11 cellular contexts compared by ENCODE assay signal in the genomic region with DNA sequence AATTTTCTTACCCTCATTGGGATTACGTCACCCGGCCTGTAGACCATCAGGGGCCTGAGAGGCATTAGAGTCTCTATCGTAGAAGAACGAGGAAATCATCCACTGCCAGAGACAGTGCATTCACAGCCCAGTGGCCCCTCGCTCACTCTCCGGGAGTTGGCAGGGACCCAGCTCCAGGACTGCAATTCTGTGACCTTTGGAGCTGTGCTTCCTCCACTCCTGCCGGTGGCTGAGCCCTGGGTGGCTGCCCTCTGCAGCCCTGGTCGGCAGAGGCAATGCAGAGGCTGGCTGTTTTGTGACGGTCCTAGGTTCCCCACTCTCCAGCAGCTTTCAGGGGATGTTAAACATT. TPM values are rescaled to one million over a fixed set of nuclear protein-coding genes. Genes with fewer than 3 reads are reported as not detected.
DNase-seq lines count a peak whose midpoint lies in the region; ATAC-seq, FAIRE-seq and TF ChIP-seq lines count a peak whose summit lies in the region.
"Had no signal": no experiment of that assay in that cellular context is flagged by ENCODE, and none has a peak within 500 bp of the region (broad histone marks: within the 10 kb centered on the region; RNA-seq: fewer than 3 reads in every experiment).

No MANE protein-coding gene starts in this region.

- TF ChIP-seq CTCF in K562 (IDR thresholded peaks at IDR 0.05 in 2 of 3, conservative IDR thresholded peaks at IDR 0.05 in 1 of 3; ENCODE audit: insufficient read depth in 2 of 3, low read depth in 1 of 3, low read length in 3 of 3) (no peak), transverse colon (IDR thresholded peaks at IDR 0.05) (no peak)

- no peaks in the 10 kb centered on the region for H3K9me1 ChIP-seq in K562 (ENCODE audit: control insufficient read depth, insufficient read depth, low read length)

- no peak for TF ChIP-seq RAD21 in K562 (CRISPR knock-in tag; conservative IDR thresholded peaks at IDR 0.05 in 1 of 2, IDR thresholded peaks at IDR 0.05 in 1 of 2)

- peaks cover 70% of the 10 kb centered on the region for H3K4me1 Mint-ChIP-seq in activated naive CD4-positive, alpha-beta T cell treated with anti-CD3 and anti-CD28 coated beads, Interleukin-2, amount 10 ng/mL, durations not matched to agents 7 days and 5 days

- peak; percentile 11 for DNase-seq in activated naive CD4-positive, alpha-beta T cell treated with anti-CD3 and anti-CD28 coated beads, Interleukin-2, amount 10 ng/mL, durations not matched to agents 7 days and 5 days
- DNase-seq in activated naive CD4-positive, alpha-beta T cell treated with anti-CD3 and anti-CD28 coated beads, Interleukin-2, amount 50 U/mL, for 72 hours (ENCODE audit: low spot score in 2 of 2): no peak
- DNase-seq in K562 (ENCODE audit: extremely low read depth in 1 of 4, low spot score in 3 of 4): no peak
- no peak for DNase-seq in mesenchymal stem cell
- peak; percentile 91 for DNase-seq in transverse colon
- DNase-seq in activated CD4-positive, CD25-positive, alpha-beta regulatory T cell treated with anti-CD3 and anti-CD28 coated beads, Interleukin-2, amount 50 U/mL, for 72 hours: no peak
- DNase-seq in SIG-M5 treated with dmso at 0.1 percent for 504 hours (lab: John Stamatoyannopoulos, UW; ENCODE audit: unreplicated experiment): no peak
- no peak for DNase-seq in NCI-H2171 treated with DMSO at 0.1 percent for 48 hours (lab: John Stamatoyannopoulos, UW)
- DNase-seq: activated T-cell treated with anti-CD3 and anti-CD28 coated beads, Interleukin-2, amount 50 U/mL, for 72 hours had no signal

- no peaks in the 10 kb centered on the region for H4K20me1 ChIP-seq in K562 (replicated peaks; ENCODE audit: control insufficient read depth, insufficient read depth, low read length)

- H2BK5ac ChIP-seq in mesenchymal stem cell (ENCODE audit: low read depth, low read length, poor library complexity, severe bottlenecking): no peak overlapping the region

- no peak overlapping the region for H2AFZ ChIP-seq in K562 (ENCODE audit: low read depth, low read length)
- H2AFZ ChIP-seq in mesenchymal stem cell (ENCODE audit: low read depth, low read length): no peak overlapping the region

- TF ChIP-seq POLR2A in K562 (conservative IDR thresholded peaks at IDR 0.05) (no peak), transverse colon (IDR thresholded peaks at IDR 0.05) (no peak)

- peak overlapping the region; percentile 78 for H3K27ac Mint-ChIP-seq in activated naive CD4-positive, alpha-beta T cell treated with anti-CD3 and anti-CD28 coated beads, Interleukin-2, amount 10 ng/mL, durations not matched to agents 7 days and 5 days
- H3K27ac Mint-ChIP-seq in activated naive CD4-positive, alpha-beta T cell treated with anti-CD3 and anti-CD28 coated beads, Interleukin-2, amount 50 U/mL, for 72 hours: peak overlapping the region in 1 of 2 donors; percentile 71

- H3K27me3 Mint-ChIP-seq in activated naive CD4-positive, alpha-beta T cell treated with anti-CD3 and anti-CD28 coated beads, Interleukin-2, amount 10 ng/mL, durations not matched to agents 7 days and 5 days: no peaks in the 10 kb centered on the region

- no peaks in the 10 kb centered on the region for H3K79me2 ChIP-seq in K562 (ENCODE audit: control insufficient read depth, insufficient read depth, low read length)

- H3K4me2 ChIP-seq in K562 (ENCODE audit: insufficient read depth, low read length): no peak overlapping the region
- H3K4me2 ChIP-seq in mesenchymal stem cell (ENCODE audit: low read length, poor library complexity, severe bottlenecking): no peak overlapping the region

- WGBS in K562 (ENCODE audit: insufficient coverage, low coverage, missing lambda C conversion rate): 10% methylated on average over 9 of the region's 9 CpGs
- WGBS in mesenchymal stem cell: 87% methylated on average over 9 of the region's 9 CpGs
- 25 to 29% methylated on average over 4 to 9 of the region's 9 CpGs for WGBS in transverse colon (ENCODE audit: low coverage in 1 of 2), 2 donors

- POLR2A ChIA-PET in K562 (lab: Yijun Ruan, JAX): interaction anchor here (1.0 to 1.5 kb wide), 2 partner anchors 10 to 14 kb away, joined by 7 to 11 read pairs; no protein-coding TSS in a partner anchor

- no peak overlapping the region for H3K14ac ChIP-seq in mesenchymal stem cell (ENCODE audit: low read length in 2 of 2)

- H3K9me3 Mint-ChIP-seq in activated naive CD4-positive, alpha-beta T cell treated with anti-CD3 and anti-CD28 coated beads, Interleukin-2, amount 10 ng/mL, durations not matched to agents 7 days and 5 days: no peaks in the 10 kb centered on the region
- no peaks in the 10 kb centered on the region for H3K9me3 Mint-ChIP-seq in activated naive CD4-positive, alpha-beta T cell treated with anti-CD3 and anti-CD28 coated beads, Interleukin-2, amount 50 U/mL, for 72 hours
- H3K9me3 Mint-ChIP-seq: activated T-cell treated with anti-CD3 and anti-CD28 coated beads, Interleukin-2, amount 50 U/mL, for 72 hours had no signal

- no peak overlapping the region for H4K8ac ChIP-seq in mesenchymal stem cell (ENCODE audit: low read length)

- no peaks in the 10 kb centered on the region for H3K9me3 ChIP-seq in K562 (replicated peaks; ENCODE audit: control insufficient read depth, insufficient read depth, low read depth, low read length)
- no peaks in the 10 kb centered on the region for H3K9me3 ChIP-seq in mesenchymal stem cell (ENCODE audit: control insufficient read depth, low read length)
- H3K9me3 ChIP-seq in transverse colon: no peaks in the 10 kb centered on the region
- H3K9me3 ChIP-seq: neutrophil had no signal

- intact Hi-C loops in K562 (cut with micrococcal nuclease): loop anchor here (10.0 kb wide), 1 partner anchor 48 kb away; no protein-coding TSS in a partner anchor
- intact Hi-C loops in transverse colon (cut with DNase I; ENCODE audit: low total_unique reads): loop anchor here (5.0 kb wide), 1 partner anchor 366 kb away; a partner anchor contains a TSS

- no peak overlapping the region for H2BK12ac ChIP-seq in mesenchymal stem cell (ENCODE audit: low read length in 2 of 2)

- H2AK5ac ChIP-seq in mesenchymal stem cell (ENCODE audit: low read length, severe bottlenecking): no peak overlapping the region

- H2BK15ac ChIP-seq in mesenchymal stem cell (ENCODE audit: low read depth, poor library complexity, severe bottlenecking): no peak overlapping the region

- H3K4me1 ChIP-seq in K562 (replicated peaks in 1 of 2; ENCODE audit: control insufficient read depth in 2 of 2, insufficient read depth in 2 of 2, low read length in 2 of 2) (peaks cover 0 to 8% of the 10 kb centered on the region in 2 experiments; a peak in 2 of 5 replicates), mesenchymal stem cell (ENCODE audit: control insufficient read depth, insufficient read depth, low read depth, low read length) (peaks cover 31% of the 10 kb centered on the region), transverse colon (peaks cover 42 to 56% (median 53%) of the 10 kb centered on the region in 4 donors)

- ATAC-seq in activated naive CD4-positive, alpha-beta T cell treated with anti-CD3 and anti-CD28 coated beads, Interleukin-2, amount 50 U/mL, for 72 hours: no peak
- no peak for ATAC-seq in K562

- no peak overlapping the region for H3K4me3 Mint-ChIP-seq in activated naive CD4-positive, alpha-beta T cell treated with anti-CD3 and anti-CD28 coated beads, Interleukin-2, amount 10 ng/mL, durations not matched to agents 7 days and 5 days

- H2BK120ac ChIP-seq in mesenchymal stem cell (ENCODE audit: low read depth, low read length): no peak overlapping the region

- H3K4me3 ChIP-seq in K562 (no peak overlapping the region), mesenchymal stem cell (ENCODE audit: insufficient read depth in 1 of 2, low read depth in 1 of 2, low read length in 2 of 2) (no peak overlapping the region), transverse colon (no peak overlapping the region)

- peak overlapping the region; percentile 18 for H4K91ac ChIP-seq in mesenchymal stem cell (ENCODE audit: low read length)

- in situ Hi-C loops in K562 (cut with MboI): loop anchor here (5.0 kb wide), 1 partner anchor 59 kb away; no protein-coding TSS in a partner anchor
- in situ Hi-C loops in transverse colon (cut with MboI; ENCODE audit: low pct_ligation_motif_present in 1 of 4, low pct_unique_long_range_greater_than_20kb in 1 of 4, low sequenced_read_pairs in 3 of 4): no loop called here

- peaks cover 56 to 77% of the 10 kb centered on the region in 2 experiments for H3K27me3 ChIP-seq in K562 (ENCODE audit: control insufficient read depth in 2 of 2, insufficient read depth in 2 of 2, low read length in 2 of 2)
- no peaks in the 10 kb centered on the region for H3K27me3 ChIP-seq in mesenchymal stem cell (ENCODE audit: control insufficient read depth in 1 of 2, insufficient read depth in 1 of 2, low read length in 2 of 2)
- H3K27me3 ChIP-seq in transverse colon: no peaks in the 10 kb centered on the region
- H3K27me3 ChIP-seq: neutrophil had no signal

- no peak overlapping the region for H3K18ac ChIP-seq in mesenchymal stem cell (ENCODE audit: low read depth in 1 of 2, low read length in 2 of 2)

- H3K9ac ChIP-seq in K562 (ENCODE audit: insufficient read depth in 1 of 2, low read depth in 2 of 2, low read length in 2 of 2) (no peak overlapping the region), mesenchymal stem cell (ENCODE audit: low read length) (no peak overlapping the region)

- H3K27ac ChIP-seq in K562 (ENCODE audit: extremely low read depth, low read depth, low read length): no peak overlapping the region
- H3K27ac ChIP-seq in mesenchymal stem cell (ENCODE audit: low read length, poor library complexity, severe bottlenecking): no peak overlapping the region
- H3K27ac ChIP-seq in transverse colon: peak overlapping the region; percentile 81 to 86 (median 84)
- H3K27ac ChIP-seq: neutrophil had no signal

- H3K36me3 ChIP-seq in K562 (ENCODE audit: control insufficient read depth, insufficient read depth, low read length) (no peaks in the 10 kb centered on the region), mesenchymal stem cell (ENCODE audit: control insufficient read depth in 1 of 2, insufficient read depth in 2 of 2, low read depth in 1 of 2, low read length in 2 of 2) (peaks cover 0 to 46% of the 10 kb centered on the region in 2 experiments), transverse colon (peaks cover 0 to 7% (median 0%) of the 10 kb centered on the region in 4 donors)

- CTCF ChIA-PET in activated naive CD4-positive, alpha-beta T cell treated with anti-CD3 and anti-CD28 coated beads, Interleukin-2, amount 10 ng/mL, durations not matched to agents 7 days and 5 days (lab: Charles Lee): interaction anchor here (1.2 kb wide), 1 partner anchor 59 kb away, joined by 3 read pairs; no protein-coding TSS in a partner anchor
- CTCF ChIA-PET in K562 (lab: Yijun Ruan, JAX; ENCODE audit: low intra/inter-chr PET ratio): no interaction called here

- no peak overlapping the region for H3K23ac ChIP-seq in mesenchymal stem cell (ENCODE audit: low read length in 2 of 2)

- H3K36me3 Mint-ChIP-seq in activated naive CD4-positive, alpha-beta T cell treated with anti-CD3 and anti-CD28 coated beads, Interleukin-2, amount 10 ng/mL, durations not matched to agents 7 days and 5 days: peaks cover 68% of the 10 kb centered on the region
- peaks cover 14 to 15% of the 10 kb centered on the region in 2 donors for H3K36me3 Mint-ChIP-seq in activated naive CD4-positive, alpha-beta T cell treated with anti-CD3 and anti-CD28 coated beads, Interleukin-2, amount 50 U/mL, for 72 hours

- TF ChIP-seq EP300 in K562 (IDR thresholded peaks at IDR 0.05; ENCODE audit: low read length): no peak
- no peak for TF ChIP-seq EP300 in transverse colon (IDR thresholded peaks at IDR 0.05; ENCODE audit: low read depth)

- peaks cover 26% of the 10 kb centered on the region for H3K79me1 ChIP-seq in mesenchymal stem cell (replicated peaks; ENCODE audit: low read length, poor library complexity, severe bottlenecking)

- no peak for FAIRE-seq in K562 (lab: Jason Lieb, UNC)
- FAIRE-seq: HTR-8/SVneo had no signal

- no peak overlapping the region for H3K4ac ChIP-seq in mesenchymal stem cell (ENCODE audit: low read depth in 1 of 2, low read length in 2 of 2)

- BruUV-seq in K562 (replicated peaks; lab: Mats Ljungman, UMichigan): no TSS peak

RNA-seq across cellular contexts. Expression of a gene that starts 12.7 kb away (rescaled TPM):
- 10 to 100 TPM; 15.2 to 20.6 TPM for total RNA-seq in activated naive CD4-positive, alpha-beta T cell treated with anti-CD3 and anti-CD28 coated beads, Interleukin-2, amount 50 U/mL, for 72 hours
- total RNA-seq in K562 (2011; cell fraction: chromatin; rRNA removed; ENCODE audit: low replicate concordance): 4.6 and 9.1 TPM in 2 replicates
- 5.5 and 5.9 TPM in 2 replicates for total RNA-seq in K562 (2011; cell fraction: nucleolus; rRNA removed)
- total RNA-seq in K562 (2011; cell fraction: nucleoplasm; rRNA removed): 5.6 and 6.5 TPM in 2 replicates
- 0.33 and 1.4 TPM in 2 replicates for total RNA-seq in K562 (2014; rRNA removed)
- total RNA-seq in K562 (2014; rRNA removed; fragmentation: Illumina TruSeq; extraction: Trizol): 0.10 and 0.15 TPM in 2 replicates
- 0.40 and 0.79 TPM in 2 replicates for total RNA-seq in K562 (2015; rRNA removed; fragmentation: Illumina TruSeq; extraction: Trizol)
- total RNA-seq in K562 (2021): 0.40 and 0.60 TPM in 2 replicates
- 3.4 and 4.5 TPM in 2 replicates for polyA plus RNA-seq in K562 (2011; rRNA removed)
- polyA plus RNA-seq in K562 (2011; cell fraction: cytosol; rRNA removed): 2.8 and 3.2 TPM in 2 replicates
- polyA plus RNA-seq in K562 (2011; cell fraction: nucleus; rRNA removed): 10.8 and 11.2 TPM in 2 replicates
- 0.43 and 1.8 TPM in 2 replicates for polyA plus RNA-seq in K562 (2012)
- polyA plus RNA-seq in K562 (2014; fragmentation: Illumina TruSeq; extraction: Trizol): 0.45 and 0.65 TPM in 2 replicates
- polyA plus RNA-seq in K562 (2014; fragmentation: Nextera tagmentation; extraction: Ambion mirVana): under 1 TPM; 0.06 to 0.20 TPM
- 0.09 and 0.24 TPM in 2 replicates for polyA plus RNA-seq in K562 (2014; rRNA removed)
- polyA minus RNA-seq in K562 (2011; rRNA and poly(A)+ RNA removed): 3.8 and 6.7 TPM in 2 replicates
- polyA minus RNA-seq in K562 (2011; cell fraction: cytosol; rRNA and poly(A)+ RNA removed): 2.5 and 2.6 TPM in 2 replicates
- 8.3 and 11.8 TPM in 2 replicates for polyA minus RNA-seq in K562 (2011; cell fraction: nucleus; rRNA and poly(A)+ RNA removed)
- polyA plus RNA-seq in mesenchymal stem cell (2013, experiment 1 of 2): 3.0 TPM
- 3.2 TPM for polyA plus RNA-seq in mesenchymal stem cell (2013, experiment 2 of 2)
- total RNA-seq in transverse colon: 100 to 1,000 TPM in 3 of 4 donors, 10 to 100 TPM in 1; 80.8 to 139 (median 117) TPM

RNA-seq across cellular contexts. Expression of a gene that starts 30.3 kb away (rescaled TPM):
- total RNA-seq in activated naive CD4-positive, alpha-beta T cell treated with anti-CD3 and anti-CD28 coated beads, Interleukin-2, amount 50 U/mL, for 72 hours: under 1 TPM; 0.11 to 0.33 TPM
- 0.16 TPM in 1 of 2 replicates, not detected in the other for total RNA-seq in K562 (2011; cell fraction: chromatin; rRNA removed; ENCODE audit: low replicate concordance)
- not detected in 2 replicates for total RNA-seq in K562 (2011; cell fraction: nucleolus; rRNA removed)
- 0.15 TPM in 1 of 2 replicates, not detected in the other for total RNA-seq in K562 (2011; cell fraction: nucleoplasm; rRNA removed)
- total RNA-seq in K562 (2014; rRNA removed) (not detected in 2 replicates), K562 (2014; rRNA removed; fragmentation: Illumina TruSeq; extraction: Trizol) (not detected in 2 replicates), K562 (2015; rRNA removed; fragmentation: Illumina TruSeq; extraction: Trizol) (not detected in 2 replicates), K562 (2021) (not detected in 2 replicates), transverse colon (1 to 10 TPM in 3 of 4 donors, under 1 TPM in 1; 0.80 to 10.0 (median 8.0) TPM)
- polyA plus RNA-seq in K562 (2011; rRNA removed) (0.17 TPM in 1 of 2 replicates, not detected in the other), K562 (2014; fragmentation: Illumina TruSeq; extraction: Trizol) (not detected in 2 replicates), K562 (2014; fragmentation: Nextera tagmentation; extraction: Ambion mirVana) (not detected), K562 (2014; rRNA removed) (not detected in 2 replicates)
- polyA plus RNA-seq in K562 (2011; cell fraction: cytosol; rRNA removed): 0.01 TPM in 1 of 2 replicates, not detected in the other
- polyA plus RNA-seq in K562 (2011; cell fraction: nucleus; rRNA removed): 0.07 TPM in 1 of 2 replicates, not detected in the other
- polyA plus RNA-seq in K562 (2012): 0.18 TPM in 1 of 2 replicates, not detected in the other
- 0.07 TPM in 1 of 2 replicates, not detected in the other for polyA minus RNA-seq in K562 (2011; rRNA and poly(A)+ RNA removed)
- polyA minus RNA-seq in K562 (2011; cell fraction: cytosol; rRNA and poly(A)+ RNA removed): not detected in 2 replicates
- not detected in 2 replicates for polyA minus RNA-seq in K562 (2011; cell fraction: nucleus; rRNA and poly(A)+ RNA removed)
- 0.10 TPM for polyA plus RNA-seq in mesenchymal stem cell (2013, experiment 1 of 2)
- polyA plus RNA-seq in mesenchymal stem cell (2013, experiment 2 of 2): 0.10 TPM

Comparison
In these comparisons a context has a peak if more than half of its experiments do, and no peak if none do; other contexts are left out.
1. DNase-seq: peak in activated naive CD4-positive, alpha-beta T cell treated with anti-CD3 and anti-CD28 coated beads, Interleukin-2, amount 10 ng/mL, durations not matched to agents 7 days and 5 days (single experiment) and transverse colon (single experiment); none in activated naive CD4-positive, alpha-beta T cell treated with anti-CD3 and anti-CD28 coated beads, Interleukin-2, amount 50 U/mL, for 72 hours (0 of 2), K562 (0 of 4), mesenchymal stem cell (single experiment), activated CD4-positive, CD25-positive, alpha-beta regulatory T cell treated with anti-CD3 and anti-CD28 coated beads, Interleukin-2, amount 50 U/mL, for 72 hours (single experiment), SIG-M5 treated with dmso at 0.1 percent for 504 hours (single experiment) and NCI-H2171 treated with DMSO at 0.1 percent for 48 hours (single experiment).
2. H3K27ac ChIP-seq: peak in transverse colon (4 of 4); none in K562 (single experiment) and mesenchymal stem cell (single experiment).